ENCODE assay signal across 8 cellular contexts in genomic region chr5:103120607-103121200, GRCh38. TPM values are rescaled to one million over a fixed set of nuclear protein-coding genes. Genes with fewer than 3 reads are reported as not detected.
DNase-seq lines count a peak whose midpoint lies in the region; ATAC-seq and TF ChIP-seq lines count a peak whose summit lies in the region.

No MANE protein-coding gene starts in this region.

- no peak for TF ChIP-seq RAD21 in liver (IDR thresholded peaks at IDR 0.05)

- H3K9ac ChIP-seq in OCI-LY1 (ENCODE audit: low read length) (peak overlapping the region; percentile 79), liver (ENCODE audit: low read depth in 1 of 2, low read length in 2 of 2) (peak overlapping the region; percentile 73 to 99)

- no peak for TF ChIP-seq CTCF in OCI-LY1 (IDR thresholded peaks at IDR 0.05; ENCODE audit: low read length)
- no peak for TF ChIP-seq CTCF in cardiac fibroblast (IDR thresholded peaks at IDR 0.05; ENCODE audit: low read depth, low read length)
- TF ChIP-seq CTCF in liver (IDR thresholded peaks at IDR 0.05; ENCODE audit: low read depth, low read length, missing input control), result no peak

- H3K36me3 ChIP-seq in OCI-LY1 (ENCODE audit: insufficient read depth, low read length) (peaks cover 18% of the 10 kb centered on the region), liver (ENCODE audit: control insufficient read depth in 4 of 4, insufficient read depth in 3 of 4, low read depth in 1 of 4, low read length in 3 of 4) (no peaks in the 10 kb centered on the region)

- no peaks in the 10 kb centered on the region for H4K20me1 ChIP-seq in OCI-LY1 (ENCODE audit: insufficient read depth, low read length)

- H3K27me3 ChIP-seq in OCI-LY1 (ENCODE audit: insufficient read depth, low read length) (no peaks in the 10 kb centered on the region), liver (ENCODE audit: control insufficient read depth in 4 of 4, insufficient read depth in 4 of 4, low read length in 3 of 4) (no peaks in the 10 kb centered on the region)

- no peaks in the 10 kb centered on the region for H3K9me2 ChIP-seq in OCI-LY1 (ENCODE audit: low read depth, low read length)

- peak; percentile 2 for ATAC-seq in GM18511 (IDR thresholded peaks at IDR 0.05; ENCODE audit: unreplicated experiment)

- peaks cover 74% of the 10 kb centered on the region for H3K79me2 ChIP-seq in OCI-LY1 (ENCODE audit: insufficient read depth, low read length)

- no peaks in the 10 kb centered on the region for H3F3A ChIP-seq in OCI-LY1 (ENCODE audit: insufficient read depth, low read length)

- H3K9me3 ChIP-seq in OCI-LY1 (ENCODE audit: low read length) (no peaks in the 10 kb centered on the region), liver (ENCODE audit: control insufficient read depth in 4 of 4, low read length in 3 of 4) (no peaks in the 10 kb centered on the region)

- peak overlapping the region; percentile 96 for H3K27ac ChIP-seq in OCI-LY1 (ENCODE audit: low read depth, low read length, poor library complexity, severe bottlenecking)
- H3K27ac ChIP-seq in liver (ENCODE audit: low read depth in 1 of 2, low read length in 2 of 2), result peak overlapping the region; percentile 97 to 99
- peak overlapping the region; percentile 90 for H3K27ac ChIP-seq in temporal lobe (ENCODE audit: low read depth, low read length)

- DNase-seq in A172 (ENCODE audit: low spot score) (peak; percentile 39), cardiac fibroblast (ENCODE audit: low read depth in 2 of 2) (peak; percentile 17 to 25), kidney glomerular epithelial cell (lab: John Stamatoyannopoulos, UW) (no peak)
- DNase-seq in activated effector memory CD4-positive, alpha-beta T cell treated with anti-CD3 and anti-CD28 coated beads, Interleukin-2, amount 50 U/mL, for 16 hours, result no peak

- H3K4me3 ChIP-seq in OCI-LY1 (ENCODE audit: low read depth, low read length, poor library complexity, severe bottlenecking) (peak overlapping the region; percentile 78), cardiac fibroblast (replicated peaks in 1 of 2; ENCODE audit: low read depth in 2 of 2, low read length in 2 of 2) (peak overlapping the region; percentile 63 to 93), liver (ENCODE audit: low read depth in 1 of 3, low read length in 3 of 3) (peak overlapping the region; percentile 68 to 100 (median 100))

- peaks cover 38% of the 10 kb centered on the region for H3K4me1 ChIP-seq in OCI-LY1 (ENCODE audit: insufficient read depth, low read length, severe bottlenecking)
- peaks cover 0 to 25% (median 18%) of the 10 kb centered on the region in 4 donors for H3K4me1 ChIP-seq in liver (ENCODE audit: control insufficient read depth in 4 of 4, insufficient read depth in 4 of 4, low read length in 3 of 4)

- WGBS in liver, result under 1% methylated on average over 17 of the region's 17 CpGs

- H3K4me2 ChIP-seq in OCI-LY1 (ENCODE audit: low read length), result peak overlapping the region; percentile 67

- no peak overlapping the region for H2AFZ ChIP-seq in OCI-LY1 (ENCODE audit: low read length)

TF ChIP-seq in liver, 16 proteins besides CTCF, POLR2A, EP300 and RAD21:
- TF ChIP-seq, protein P1, sequence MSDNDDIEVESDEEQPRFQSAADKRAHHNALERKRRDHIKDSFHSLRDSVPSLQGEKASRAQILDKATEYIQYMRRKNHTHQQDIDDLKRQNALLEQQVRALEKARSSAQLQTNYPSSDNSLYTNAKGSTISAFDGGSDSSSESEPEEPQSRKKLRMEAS (IDR thresholded peaks at IDR 0.05), result no peak
- TF ChIP-seq HNF4A (conservative IDR thresholded peaks at IDR 0.05) (no peak), EGR1 (IDR thresholded peaks at IDR 0.05; ENCODE audit: low read depth in 2 of 2) (no peak), TAF1 (conservative IDR thresholded peaks at IDR 0.05) (no peak), HNF4G (IDR thresholded peaks at IDR 0.05) (no peak), FOXA2 (IDR thresholded peaks at IDR 0.05) (no peak), ZBTB33 (IDR thresholded peaks at IDR 0.05) (no peak), NR2F2 (IDR thresholded peaks at IDR 0.05) (no peak), YY1 (IDR thresholded peaks at IDR 0.05) (no peak)
- TF ChIP-seq, protein P2, sequence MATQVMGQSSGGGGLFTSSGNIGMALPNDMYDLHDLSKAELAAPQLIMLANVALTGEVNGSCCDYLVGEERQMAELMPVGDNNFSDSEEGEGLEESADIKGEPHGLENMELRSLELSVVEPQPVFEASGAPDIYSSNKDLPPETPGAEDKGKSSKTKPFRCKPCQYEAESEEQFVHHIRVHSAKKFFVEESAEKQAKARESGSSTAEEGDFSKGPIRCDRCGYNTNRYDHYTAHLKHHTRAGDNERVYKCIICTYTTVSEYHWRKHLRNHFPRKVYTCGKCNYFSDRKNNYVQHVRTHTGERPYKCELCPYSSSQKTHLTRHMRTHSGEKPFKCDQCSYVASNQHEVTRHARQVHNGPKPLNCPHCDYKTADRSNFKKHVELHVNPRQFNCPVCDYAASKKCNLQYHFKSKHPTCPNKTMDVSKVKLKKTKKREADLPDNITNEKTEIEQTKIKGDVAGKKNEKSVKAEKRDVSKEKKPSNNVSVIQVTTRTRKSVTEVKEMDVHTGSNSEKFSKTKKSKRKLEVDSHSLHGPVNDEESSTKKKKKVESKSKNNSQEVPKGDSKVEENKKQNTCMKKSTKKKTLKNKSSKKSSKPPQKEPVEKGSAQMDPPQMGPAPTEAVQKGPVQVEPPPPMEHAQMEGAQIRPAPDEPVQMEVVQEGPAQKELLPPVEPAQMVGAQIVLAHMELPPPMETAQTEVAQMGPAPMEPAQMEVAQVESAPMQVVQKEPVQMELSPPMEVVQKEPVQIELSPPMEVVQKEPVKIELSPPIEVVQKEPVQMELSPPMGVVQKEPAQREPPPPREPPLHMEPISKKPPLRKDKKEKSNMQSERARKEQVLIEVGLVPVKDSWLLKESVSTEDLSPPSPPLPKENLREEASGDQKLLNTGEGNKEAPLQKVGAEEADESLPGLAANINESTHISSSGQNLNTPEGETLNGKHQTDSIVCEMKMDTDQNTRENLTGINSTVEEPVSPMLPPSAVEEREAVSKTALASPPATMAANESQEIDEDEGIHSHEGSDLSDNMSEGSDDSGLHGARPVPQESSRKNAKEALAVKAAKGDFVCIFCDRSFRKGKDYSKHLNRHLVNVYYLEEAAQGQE (IDR thresholded peaks at IDR 0.05), result no peak

RNA-seq across cellular contexts. Expression of gene PPIP5K2, which starts 0.6 kb away (rescaled TPM):
- 68.0 and 74.1 TPM in 2 replicates for total RNA-seq in A172 (2014; rRNA removed; shearing (Covaris generic))
- total RNA-seq in liver (10 to 100 TPM; 30.4 to 38.6 TPM), temporal lobe (114 TPM)
- 10 to 100 TPM in 1 of 2 donors, 1 to 10 TPM in 1; 9.7 to 24.5 TPM for polyA plus RNA-seq in liver

RNA-seq across cellular contexts. Expression of gene GIN1, which starts 0.8 kb away (rescaled TPM):
- total RNA-seq in A172 (2014; rRNA removed; shearing (Covaris generic)), result 4.9 and 8.4 TPM in 2 replicates
- total RNA-seq in liver, result 1 to 10 TPM; 3.7 to 6.4 TPM
- 1 to 10 TPM; 1.8 to 4.3 TPM for polyA plus RNA-seq in liver
- total RNA-seq in temporal lobe, result 11.1 TPM

Comparison
In these comparisons a context has a peak if more than half of its experiments do, and no peak if none do; other contexts are left out.
1. DNase-seq: peak in A172 (single experiment) and cardiac fibroblast (2 of 2); none in activated effector memory CD4-positive, alpha-beta T cell treated with anti-CD3 and anti-CD28 coated beads, Interleukin-2, amount 50 U/mL, for 16 hours (single experiment) and kidney glomerular epithelial cell (single experiment).
2. Peak in every context shown above with its lines, with median percentiles within 50 percentile points of each other: H3K27ac ChIP-seq and H3K4me3 ChIP-seq.